13 cellular contexts compared by ENCODE assay signal in genomic region chr14:68297871-68298468, GRCh38.
A peak's percentile ranks its signal among the peaks of the same experiment; 100 is the strongest.
DNase-seq lines count a peak whose midpoint lies in the region; ATAC-seq and TF ChIP-seq lines count a peak whose summit lies in the region.
"Had no signal": no experiment of that assay in that cellular context is flagged by ENCODE, and none has a peak within 500 bp of the region (broad histone marks: within the 10 kb centered on the region; RNA-seq: fewer than 3 reads in every experiment).

No MANE protein-coding gene starts in this region.

- intact Hi-C loops in thyroid gland (cut with DNase I) (no loop called here), ascending aorta (cut with DNase I) (no loop called here)

- no peaks in the 10 kb centered on the region for H3K36me3 ChIP-seq in thyroid gland
- H3K36me3 ChIP-seq in ascending aorta = no peaks in the 10 kb centered on the region
- H3K36me3 ChIP-seq: prostate gland had no signal

- peaks cover 12% of the 10 kb centered on the region for H3K9me3 Mint-ChIP-seq in activated naive CD4-positive, alpha-beta T cell treated with anti-CD3 and anti-CD28 coated beads, Interleukin-2, amount 10 ng/mL, durations not matched to agents 7 days and 5 days
- H3K9me3 Mint-ChIP-seq in activated naive CD4-positive, alpha-beta T cell treated with anti-CD3 and anti-CD28 coated beads, Interleukin-2, amount 50 U/mL, for 72 hours = peaks cover 5 to 14% of the 10 kb centered on the region in 2 donors
- peaks cover under 1% of the 10 kb centered on the region for H3K9me3 Mint-ChIP-seq in glutamatergic neuron (ENCODE audit: unreplicated experiment)

- no peak for TF ChIP-seq POLR2A in thyroid gland (IDR thresholded peaks at IDR 0.05)

- peaks cover 13% of the 10 kb centered on the region for H3K4me1 Mint-ChIP-seq in activated naive CD4-positive, alpha-beta T cell treated with anti-CD3 and anti-CD28 coated beads, Interleukin-2, amount 10 ng/mL, durations not matched to agents 7 days and 5 days
- H3K4me1 Mint-ChIP-seq in T-helper 17 cell (peaks cover 34% of the 10 kb centered on the region), glutamatergic neuron (ENCODE audit: low read depth, unreplicated experiment) (peaks cover 4% of the 10 kb centered on the region)

- H3K27ac Mint-ChIP-seq in activated naive CD4-positive, alpha-beta T cell treated with anti-CD3 and anti-CD28 coated beads, Interleukin-2, amount 10 ng/mL, durations not matched to agents 7 days and 5 days = peak overlapping the region; percentile 28
- peak overlapping the region in 1 of 2 donors; percentile 60 for H3K27ac Mint-ChIP-seq in activated naive CD4-positive, alpha-beta T cell treated with anti-CD3 and anti-CD28 coated beads, Interleukin-2, amount 50 U/mL, for 72 hours
- H3K27ac Mint-ChIP-seq in T-helper 17 cell = peak overlapping the region; percentile 3
- no peak overlapping the region for H3K27ac Mint-ChIP-seq in glutamatergic neuron (ENCODE audit: unreplicated experiment)
- H3K27ac Mint-ChIP-seq: activated CD8-positive, alpha-beta T cell treated with anti-CD3 and anti-CD28 coated beads for 36 hours; CD4-positive, CD25-positive, alpha-beta regulatory T cell had no signal

- no peak for DNase-seq in activated naive CD4-positive, alpha-beta T cell treated with anti-CD3 and anti-CD28 coated beads, Interleukin-2, amount 10 ng/mL, durations not matched to agents 7 days and 5 days
- DNase-seq in activated naive CD4-positive, alpha-beta T cell treated with anti-CD3 and anti-CD28 coated beads, Interleukin-2, amount 50 U/mL, for 72 hours (ENCODE audit: low spot score in 2 of 2) = no peak
- no peak for DNase-seq in T-helper 17 cell
- DNase-seq in glomerular visceral epithelial cell (ENCODE audit: extremely low spot score) = peak; percentile 22
- peak in 1 of 2 donors; percentile 40 for DNase-seq in thyroid gland
- DNase-seq in glutamatergic neuron = no peak
- DNase-seq in ascending aorta (ENCODE audit: low spot score in 2 of 2) = no peak
- DNase-seq: activated CD8-positive, alpha-beta T cell treated with anti-CD3 and anti-CD28 coated beads for 36 hours; CD4-positive, CD25-positive, alpha-beta regulatory T cell; NCI-H510A treated with DMSO at 0.1 percent for 48 hours had no signal

- H3K4me1 ChIP-seq in thyroid gland (peaks cover 27 to 51% of the 10 kb centered on the region in 2 donors), ascending aorta (no peaks in the 10 kb centered on the region)
- H3K4me1 ChIP-seq: prostate gland had no signal

- ATAC-seq in activated naive CD4-positive, alpha-beta T cell treated with anti-CD3 and anti-CD28 coated beads, Interleukin-2, amount 50 U/mL, for 72 hours = no peak
- ATAC-seq in T-helper 17 cell = no peak
- no peak for ATAC-seq in HG03108 (IDR thresholded peaks at IDR 0.05; ENCODE audit: unreplicated experiment)
- ATAC-seq: activated CD8-positive, alpha-beta T cell treated with anti-CD3 and anti-CD28 coated beads for 36 hours had no signal

- H3K4me3 Mint-ChIP-seq in activated naive CD4-positive, alpha-beta T cell treated with anti-CD3 and anti-CD28 coated beads, Interleukin-2, amount 10 ng/mL, durations not matched to agents 7 days and 5 days = no peak overlapping the region
- H3K4me3 Mint-ChIP-seq in T-helper 17 cell (no peak overlapping the region), glutamatergic neuron (ENCODE audit: unreplicated experiment) (no peak overlapping the region)
- H3K4me3 Mint-ChIP-seq: activated CD8-positive, alpha-beta T cell treated with anti-CD3 and anti-CD28 coated beads for 36 hours had no signal

- WGBS in thyroid gland, 2 donors = 31 to 48% methylated on average over 4 of the region's 4 CpGs

- TF ChIP-seq CTCF in thyroid gland (IDR thresholded peaks at IDR 0.05) (peak in 3 of 6 experiments; percentile 35 to 53 (median 45)), glutamatergic neuron (IDR thresholded peaks at IDR 0.05; ENCODE audit: partially characterized antibody, unreplicated experiment) (no peak), ascending aorta (IDR thresholded peaks at IDR 0.05) (peak in 1 of 3 experiments; percentile 33)

- H3K27ac ChIP-seq in thyroid gland (peak overlapping the region; percentile 48 to 69 (median 54)), ascending aorta (no peak overlapping the region)
- H3K27ac ChIP-seq: epithelial cell of prostate, prostate gland had no signal

- no peaks in the 10 kb centered on the region for H3K9me3 ChIP-seq in T-helper 17 cell (ENCODE audit: control insufficient read depth, low read length, poor library complexity, severe bottlenecking)
- H3K9me3 ChIP-seq in thyroid gland = no peaks in the 10 kb centered on the region
- H3K9me3 ChIP-seq in ascending aorta = no peaks in the 10 kb centered on the region
- H3K9me3 ChIP-seq: prostate gland had no signal

- peaks cover 12% of the 10 kb centered on the region for H3K36me3 Mint-ChIP-seq in activated naive CD4-positive, alpha-beta T cell treated with anti-CD3 and anti-CD28 coated beads, Interleukin-2, amount 10 ng/mL, durations not matched to agents 7 days and 5 days
- peaks cover 9 to 27% of the 10 kb centered on the region in 2 donors for H3K36me3 Mint-ChIP-seq in activated naive CD4-positive, alpha-beta T cell treated with anti-CD3 and anti-CD28 coated beads, Interleukin-2, amount 50 U/mL, for 72 hours
- H3K36me3 Mint-ChIP-seq in T-helper 17 cell (ENCODE audit: low read depth) (peaks cover 2% of the 10 kb centered on the region), glutamatergic neuron (ENCODE audit: unreplicated experiment) (peaks cover 11% of the 10 kb centered on the region)

- H3K27me3 ChIP-seq in thyroid gland (no peaks in the 10 kb centered on the region), ascending aorta (no peaks in the 10 kb centered on the region)

- H3K4me3 ChIP-seq in thyroid gland (replicated peaks in 1 of 3) = no peak overlapping the region
- H3K4me3 ChIP-seq in ascending aorta = no peak overlapping the region
- H3K4me3 ChIP-seq: prostate gland had no signal

- H3K27me3 Mint-ChIP-seq in activated naive CD4-positive, alpha-beta T cell treated with anti-CD3 and anti-CD28 coated beads, Interleukin-2, amount 10 ng/mL, durations not matched to agents 7 days and 5 days = no peaks in the 10 kb centered on the region
- H3K27me3 Mint-ChIP-seq in T-helper 17 cell = no peaks in the 10 kb centered on the region
- H3K27me3 Mint-ChIP-seq in glutamatergic neuron (ENCODE audit: unreplicated experiment) = no peaks in the 10 kb centered on the region
- H3K27me3 Mint-ChIP-seq: activated CD8-positive, alpha-beta T cell treated with anti-CD3 and anti-CD28 coated beads for 36 hours; CD4-positive, CD25-positive, alpha-beta regulatory T cell had no signal

- CTCF ChIA-PET in activated naive CD4-positive, alpha-beta T cell treated with anti-CD3 and anti-CD28 coated beads, Interleukin-2, amount 10 ng/mL, durations not matched to agents 7 days and 5 days (lab: Charles Lee) = interaction anchor here (0.8 to 1.1 kb wide), 2 partner anchors 15 to 491 kb away, joined by 3 read pairs; no protein-coding TSS in a partner anchor

Comparison
In these comparisons a context has a peak if more than half of its experiments do, and no peak if none do; other contexts are left out.
1. H3K27ac ChIP-seq: peak in thyroid gland (3 of 3); none in ascending aorta (0 of 2).